Comparison of ENCODE assay signal across 18 cellular contexts in the genomic region with DNA sequence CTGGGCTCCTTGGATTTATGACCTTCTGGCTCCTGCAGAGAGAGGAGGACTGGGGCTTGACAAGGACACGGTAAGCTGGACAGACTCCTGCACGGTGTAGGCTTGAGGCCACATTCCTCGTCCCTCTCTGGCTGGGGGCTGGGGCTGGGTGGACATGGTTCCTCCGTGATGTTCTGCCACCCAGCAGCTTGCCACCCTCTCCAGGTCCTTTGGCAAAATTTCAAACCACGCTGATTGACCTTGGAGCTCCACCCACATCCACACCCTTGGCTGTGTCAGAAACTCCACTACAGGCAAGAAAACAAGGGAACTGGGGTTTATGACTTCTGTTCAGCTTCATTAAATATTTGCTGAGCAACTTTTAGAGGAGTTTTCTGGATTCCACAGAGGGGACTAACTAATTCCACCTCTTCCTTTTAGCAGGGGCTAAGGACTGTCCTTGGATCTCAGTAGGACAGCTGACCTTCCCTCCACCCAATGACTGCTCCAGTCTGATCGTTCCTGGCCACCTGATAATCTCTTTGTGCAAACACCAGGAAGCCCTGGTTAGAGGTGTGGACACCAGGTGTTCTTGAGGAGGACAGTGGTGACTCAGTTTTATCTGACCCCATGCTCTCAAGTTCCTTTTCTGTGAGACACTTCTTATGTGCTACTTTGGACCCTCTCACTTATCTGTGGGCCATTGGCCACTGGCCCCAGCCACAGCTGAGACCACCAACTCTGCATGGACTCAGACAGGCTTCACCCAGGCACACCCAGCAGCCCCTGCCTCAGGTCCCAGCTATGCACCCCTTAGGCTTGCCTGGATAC. TPM values are rescaled to one million over a fixed set of nuclear protein-coding genes. Genes with fewer than 3 reads are reported as not detected.
DNase-seq lines count a peak whose midpoint lies in the region; ATAC-seq, FAIRE-seq and TF ChIP-seq lines count a peak whose summit lies in the region.
"Had no signal": no experiment of that assay in that cellular context is flagged by ENCODE, and none has a peak within 500 bp of the region (broad histone marks: within the 10 kb centered on the region; RNA-seq: fewer than 3 reads in every experiment).

No MANE protein-coding gene starts in this region.

- TF ChIP-seq CTCF in right atrium auricular region (IDR thresholded peaks at IDR 0.05) = no peak
- no peak for TF ChIP-seq CTCF in body of pancreas (IDR thresholded peaks at IDR 0.05)
- no peak for TF ChIP-seq CTCF in mucosa of descending colon (IDR thresholded peaks at IDR 0.05)
- TF ChIP-seq CTCF in CD14-positive monocyte (IDR thresholded peaks at IDR 0.05) = no peak

- H3K27ac ChIP-seq in right atrium auricular region (no peak overlapping the region), body of pancreas (no peak overlapping the region)
- H3K27ac ChIP-seq in naive thymus-derived CD4-positive, alpha-beta T cell (ENCODE audit: low read depth, low read length) = no peak overlapping the region
- H3K27ac ChIP-seq: brain microvascular endothelial cell, gastroesophageal sphincter, upper lobe of left lung had no signal

- peak; percentile 54 for ATAC-seq in body of pancreas
- peak; percentile 91 for ATAC-seq in mucosa of descending colon
- no peak for ATAC-seq in naive thymus-derived CD4-positive, alpha-beta T cell
- ATAC-seq: gastroesophageal sphincter had no signal

- POLR2A ChIA-PET in naive thymus-derived CD4-positive, alpha-beta T cell (lab: Charles Lee) = no interaction called here

- H3K27me3 ChIP-seq in right atrium auricular region = no peaks in the 10 kb centered on the region
- H3K27me3 ChIP-seq in body of pancreas = no peaks in the 10 kb centered on the region
- H3K27me3 ChIP-seq in naive thymus-derived CD4-positive, alpha-beta T cell (ENCODE audit: control insufficient read depth in 2 of 2, insufficient read depth in 2 of 2, low read length in 2 of 2) = no peaks in the 10 kb centered on the region
- H3K27me3 ChIP-seq: upper lobe of left lung had no signal

- FAIRE-seq in frontal cortex (lab: Jason Lieb, UNC) = no peak
- FAIRE-seq: RCC 7860 had no signal

- DNase-seq in cardiac septum (ENCODE audit: low spot score) (peak; percentile 56), right atrium auricular region (ENCODE audit: low spot score) (no peak), body of pancreas (peak; percentile 13 to 30 (median 19)), mucosa of descending colon (peak; percentile 64 to 86 (median 75)), frontal cortex (ENCODE audit: low spot score in 2 of 2) (no peak), SIG-M5 treated with dmso at 0.1 percent for 504 hours (lab: John Stamatoyannopoulos, UW; ENCODE audit: unreplicated experiment) (no peak), CD14-positive monocyte (ENCODE audit: low spot score) (no peak)
- DNase-seq in naive thymus-derived CD4-positive, alpha-beta T cell = no peak
- DNase-seq: activated CD4-positive, alpha-beta T cell treated with anti-CD3 and anti-CD28 coated beads, Interleukin-2, amount 50 U/mL, for 4 hours; activated gamma-delta T cell treated with Interleukin-2 at 50 U/mL for 16 hours; brain microvascular endothelial cell; immature natural killer cell; NCI-H1417 treated with DMSO at 0.1 percent for 48 hours; stimulated activated CD4-positive, alpha-beta T cell treated with anti-CD3 and anti-CD28 coated beads, Interleukin-2, amount 100 ng/mL, for 48 hours; T-helper 2 cell had no signal

- CTCF ChIA-PET in naive thymus-derived CD4-positive, alpha-beta T cell (lab: Charles Lee) = interaction anchor here (1.2 kb wide), 1 partner anchor 10 kb away, joined by 3 read pairs; no protein-coding TSS in a partner anchor

- H3K9me3 ChIP-seq in right atrium auricular region (no peaks in the 10 kb centered on the region), body of pancreas (no peaks in the 10 kb centered on the region), mucosa of descending colon (no peaks in the 10 kb centered on the region)
- no peaks in the 10 kb centered on the region for H3K9me3 ChIP-seq in naive thymus-derived CD4-positive, alpha-beta T cell (ENCODE audit: control insufficient read depth in 2 of 3, low read length in 3 of 3)
- H3K9me3 ChIP-seq: gastroesophageal sphincter, upper lobe of left lung had no signal

- peaks cover 0 to 2% (median 0%) of the 10 kb centered on the region in 11 donors for H3K9me3 Mint-ChIP-seq in naive thymus-derived CD4-positive, alpha-beta T cell
- H3K9me3 Mint-ChIP-seq in CD14-positive monocyte = peaks cover 3 to 7% (median 3%) of the 10 kb centered on the region in 7 donors
- H3K9me3 Mint-ChIP-seq: immature natural killer cell had no signal

- no peaks in the 10 kb centered on the region for H3K36me3 Mint-ChIP-seq in naive thymus-derived CD4-positive, alpha-beta T cell
- no peaks in the 10 kb centered on the region for H3K36me3 Mint-ChIP-seq in CD14-positive monocyte
- H3K36me3 Mint-ChIP-seq: immature natural killer cell had no signal

- WGBS in body of pancreas, 2 donors = 20 to 23% methylated on average over 2 to 6 of the region's 6 CpGs

- intact Hi-C loops in cardiac septum (cut with DNase I) (no loop called here), body of pancreas (cut with DNase I) (no loop called here), mucosa of descending colon (cut with DNase I, micrococcal nuclease) (no loop called here), CD14-positive monocyte (cut with micrococcal nuclease) (no loop called here)
- intact Hi-C loops in naive thymus-derived CD4-positive, alpha-beta T cell (cut with micrococcal nuclease) = no loop called here

- no peak overlapping the region for H3K27ac Mint-ChIP-seq in naive thymus-derived CD4-positive, alpha-beta T cell
- no peak overlapping the region for H3K27ac Mint-ChIP-seq in CD14-positive monocyte
- H3K27ac Mint-ChIP-seq: immature natural killer cell had no signal

- H3K36me3 ChIP-seq in right atrium auricular region = no peaks in the 10 kb centered on the region
- no peaks in the 10 kb centered on the region for H3K36me3 ChIP-seq in body of pancreas (replicated peaks in 1 of 2; ENCODE audit: insufficient read depth in 1 of 2, low read depth in 2 of 2)
- no peaks in the 10 kb centered on the region for H3K36me3 ChIP-seq in mucosa of descending colon (ENCODE audit: low read depth)
- H3K36me3 ChIP-seq in naive thymus-derived CD4-positive, alpha-beta T cell (ENCODE audit: control insufficient read depth in 2 of 3, insufficient read depth in 3 of 3, low read length in 3 of 3) = no peaks in the 10 kb centered on the region
- H3K36me3 ChIP-seq: brain microvascular endothelial cell, gastroesophageal sphincter, upper lobe of left lung had no signal

- H3K4me3 Mint-ChIP-seq in naive thymus-derived CD4-positive, alpha-beta T cell = no peak overlapping the region
- no peak overlapping the region for H3K4me3 Mint-ChIP-seq in CD14-positive monocyte

- no peak overlapping the region for H3K4me3 ChIP-seq in right atrium auricular region
- H3K4me3 ChIP-seq in body of pancreas = no peak overlapping the region
- no peak overlapping the region for H3K4me3 ChIP-seq in mucosa of descending colon
- no peak overlapping the region for H3K4me3 ChIP-seq in naive thymus-derived CD4-positive, alpha-beta T cell (ENCODE audit: low read length)
- H3K4me3 ChIP-seq: gastroesophageal sphincter, upper lobe of left lung had no signal

- no peaks in the 10 kb centered on the region for H3K4me1 ChIP-seq in right atrium auricular region
- H3K4me1 ChIP-seq in body of pancreas = peaks cover 10% of the 10 kb centered on the region
- peaks cover 29% of the 10 kb centered on the region for H3K4me1 ChIP-seq in mucosa of descending colon (ENCODE audit: low read depth)
- peaks cover 0 to 10% of the 10 kb centered on the region in 2 donors for H3K4me1 ChIP-seq in naive thymus-derived CD4-positive, alpha-beta T cell (ENCODE audit: control insufficient read depth in 2 of 2, insufficient read depth in 2 of 2, low read length in 2 of 2)
- H3K4me1 ChIP-seq: gastroesophageal sphincter, upper lobe of left lung had no signal

- H3K4me1 Mint-ChIP-seq in naive thymus-derived CD4-positive, alpha-beta T cell = peaks cover 6 to 14% (median 11%) of the 10 kb centered on the region in 7 donors
- H3K4me1 Mint-ChIP-seq in CD14-positive monocyte = peaks cover 31% of the 10 kb centered on the region

- peaks cover 18 to 34% (median 30%) of the 10 kb centered on the region in 5 donors for H3K27me3 Mint-ChIP-seq in naive thymus-derived CD4-positive, alpha-beta T cell
- peaks cover 0 to 3% (median 2%) of the 10 kb centered on the region in 3 donors for H3K27me3 Mint-ChIP-seq in CD14-positive monocyte (ENCODE audit: low read depth in 3 of 3)

- TF ChIP-seq POLR2A in body of pancreas (IDR thresholded peaks at IDR 0.05) = no peak

RNA-seq across cellular contexts. Expression of gene GPR55, which starts 29.3 kb away (rescaled TPM):
- total RNA-seq in cardiac septum = not detected
- not detected for total RNA-seq in right atrium auricular region
- not detected for total RNA-seq in body of pancreas
- total RNA-seq in mucosa of descending colon = 1 to 10 TPM in 2 of 3 donors, under 1 TPM in 1; 0.99 to 1.1 (median 1.1) TPM
- not detected for total RNA-seq in frontal cortex
- total RNA-seq in naive thymus-derived CD4-positive, alpha-beta T cell = 1 to 10 TPM; 1.3 to 8.8 (median 2.5) TPM
- polyA plus RNA-seq in naive thymus-derived CD4-positive, alpha-beta T cell = 1 to 10 TPM; 1.4 to 1.5 TPM
- polyA plus RNA-seq in CD14-positive monocyte = under 1 TPM in 1 of 2 donors, not detected in 1; 0.11 TPM
- polyA plus RNA-seq: immature natural killer cell had no signal

RNA-seq across cellular contexts. Expression of gene ITM2C, which starts 31.0 kb away (rescaled TPM):
- total RNA-seq in cardiac septum = 18.4 TPM
- 10 to 100 TPM; 35.8 to 38.3 TPM for total RNA-seq in right atrium auricular region
- 10 to 100 TPM; 32.9 to 43.8 TPM for total RNA-seq in body of pancreas
- 1,000 to 10,000 TPM; 1,048 to 2,192 (median 2,113) TPM for total RNA-seq in mucosa of descending colon
- 110 TPM for total RNA-seq in frontal cortex
- 10 to 100 TPM in 4 of 5 experiments, 1 to 10 TPM in 1; 7.4 to 27.7 (median 24.7) TPM for total RNA-seq in naive thymus-derived CD4-positive, alpha-beta T cell
- 10 to 100 TPM; 36.2 to 37.4 TPM for polyA plus RNA-seq in naive thymus-derived CD4-positive, alpha-beta T cell
- polyA plus RNA-seq in CD14-positive monocyte = 1 to 10 TPM; 2.9 to 3.2 TPM

Comparison
In these comparisons a context has a peak if more than half of its experiments do, and no peak if none do; other contexts are left out.
1. DNase-seq: peak in cardiac septum (single experiment), body of pancreas (4 of 4) and mucosa of descending colon (3 of 3); none in right atrium auricular region (single experiment), frontal cortex (0 of 2), SIG-M5 treated with dmso at 0.1 percent for 504 hours (single experiment), naive thymus-derived CD4-positive, alpha-beta T cell (0 of 9) and CD14-positive monocyte (single experiment).